Comparison of ENCODE assay signal across 9 cellular contexts in genomic region chr22:21517374-21517773, GRCh38. TPM values are rescaled to one million over a fixed set of nuclear protein-coding genes. Genes with fewer than 3 reads are reported as not detected.
DNase-seq lines count a peak whose midpoint lies in the region; ATAC-seq and TF ChIP-seq lines count a peak whose summit lies in the region.
"Not testable (repeated sequence)": the region's sequence is repeated elsewhere in the genome, so short reads cannot be mapped to it uniquely, and the experiment has no call there.
"Had no signal": no experiment of that assay in that cellular context is flagged by ENCODE, and none has a peak within 500 bp of the region (broad histone marks: within the 10 kb centered on the region; RNA-seq: fewer than 3 reads in every experiment).

No MANE protein-coding gene starts in this region.

- intact Hi-C loops in left lung (cut with DNase I), result not testable (repeated sequence)

- not testable (repeated sequence) for H3K9me3 Mint-ChIP-seq in stimulated activated naive B cell treated with anti-CD40 and anti-IgM and Interleukin-4, amounts not matched to agents 10 μg/mL and 1 μg/mL and 100 μg/mL, for 72 hours

- not testable (repeated sequence) for H3K4me3 ChIP-seq in left lung

- H3K36me3 ChIP-seq in left lung, result not testable (repeated sequence)

- H3K27me3 ChIP-seq in left lung, result not testable (repeated sequence)

- ATAC-seq in GM18511 (IDR thresholded peaks at IDR 0.05; ENCODE audit: unreplicated experiment), result peak; percentile 78
- ATAC-seq in GM19467 (IDR thresholded peaks at IDR 0.05; ENCODE audit: unreplicated experiment), result peak; percentile 79
- peak; percentile 89 for ATAC-seq in HG02678 (IDR thresholded peaks at IDR 0.05; ENCODE audit: unreplicated experiment)
- ATAC-seq in HG03135 (IDR thresholded peaks at IDR 0.05; ENCODE audit: unreplicated experiment), result peak; percentile 78
- ATAC-seq in T-helper 17 cell, result peak; percentile 81
- peak; percentile 89 for ATAC-seq in left lung
- peak; percentile 89 to 92 for ATAC-seq in stimulated activated naive B cell treated with anti-CD40 and anti-IgM and Interleukin-4, amounts not matched to agents 10 μg/mL and 1 μg/mL and 100 μg/mL, for 72 hours (replicated peaks)

- H3K4me3 Mint-ChIP-seq in T-helper 17 cell; stimulated activated naive B cell treated with anti-CD40 and anti-IgM and Interleukin-4, amounts not matched to agents 10 μg/mL and 1 μg/mL and 100 μg/mL, for 72 hours: not testable (repeated sequence)

- H3K9me3 ChIP-seq in T-helper 17 cell (ENCODE audit: control insufficient read depth, low read length, poor library complexity, severe bottlenecking); left lung: not testable (repeated sequence)

- not testable (repeated sequence) for H3K27me3 Mint-ChIP-seq in T-helper 17 cell; stimulated activated naive B cell treated with anti-CD40 and anti-IgM and Interleukin-4, amounts not matched to agents 10 μg/mL and 1 μg/mL and 100 μg/mL, for 72 hours

- peak in 1 of 3 donors; percentile 7 for DNase-seq in T-helper 17 cell
- peak; percentile 55 for DNase-seq in activated gamma-delta T cell treated with anti-CD3 and anti-CD28 coated beads, Interleukin-2, amount 50 U/mL, for 16 hours (ENCODE audit: low read depth)
- DNase-seq in left lung; stimulated activated naive B cell treated with anti-CD40 and anti-IgM and Interleukin-4, amounts not matched to agents 10 μg/mL and 1 μg/mL and 100 μg/mL, for 72 hours: not testable (repeated sequence)

- H3K4me1 ChIP-seq in left lung, result not testable (repeated sequence)

- TF ChIP-seq CTCF in left lung (IDR thresholded peaks at IDR 0.05), result not testable (repeated sequence)

- not testable (repeated sequence) for H3K4me1 Mint-ChIP-seq in T-helper 17 cell; stimulated activated naive B cell treated with anti-CD40 and anti-IgM and Interleukin-4, amounts not matched to agents 10 μg/mL and 1 μg/mL and 100 μg/mL, for 72 hours

- H3K27ac ChIP-seq in left lung, result not testable (repeated sequence)

- not testable (repeated sequence) for H3K27ac Mint-ChIP-seq in T-helper 17 cell; stimulated activated naive B cell treated with anti-CD40 and anti-IgM and Interleukin-4, amounts not matched to agents 10 μg/mL and 1 μg/mL and 100 μg/mL, for 72 hours

- H3K36me3 Mint-ChIP-seq in T-helper 17 cell (ENCODE audit: low read depth); stimulated activated naive B cell treated with anti-CD40 and anti-IgM and Interleukin-4, amounts not matched to agents 10 μg/mL and 1 μg/mL and 100 μg/mL, for 72 hours: not testable (repeated sequence)

RNA-seq across cellular contexts. Expression of gene RIMBP3C, which starts 33.9 kb away (rescaled TPM):
- total RNA-seq in T-helper 17 cell (1 to 10 TPM in 1 of 2 donors, under 1 TPM in 1; 0.34 to 1.2 TPM), left lung (under 1 TPM; 0.17 to 0.31 TPM)

RNA-seq across cellular contexts. Expression of gene UBE2L3, which starts 50.1 kb away (rescaled TPM):
- total RNA-seq in T-helper 17 cell, result 10 to 100 TPM; 25.7 to 30.4 TPM
- total RNA-seq in left lung, result 10 to 100 TPM; 51.9 to 52.8 TPM

RNA-seq across cellular contexts. Expression of gene TMEM191C, which starts 50.2 kb away (rescaled TPM):
- total RNA-seq in T-helper 17 cell (1 to 10 TPM; 2.0 to 3.4 TPM), left lung (1 to 10 TPM; 1.6 to 1.8 TPM)
- total RNA-seq: M059J had no signal
